In the genomic region with DNA sequence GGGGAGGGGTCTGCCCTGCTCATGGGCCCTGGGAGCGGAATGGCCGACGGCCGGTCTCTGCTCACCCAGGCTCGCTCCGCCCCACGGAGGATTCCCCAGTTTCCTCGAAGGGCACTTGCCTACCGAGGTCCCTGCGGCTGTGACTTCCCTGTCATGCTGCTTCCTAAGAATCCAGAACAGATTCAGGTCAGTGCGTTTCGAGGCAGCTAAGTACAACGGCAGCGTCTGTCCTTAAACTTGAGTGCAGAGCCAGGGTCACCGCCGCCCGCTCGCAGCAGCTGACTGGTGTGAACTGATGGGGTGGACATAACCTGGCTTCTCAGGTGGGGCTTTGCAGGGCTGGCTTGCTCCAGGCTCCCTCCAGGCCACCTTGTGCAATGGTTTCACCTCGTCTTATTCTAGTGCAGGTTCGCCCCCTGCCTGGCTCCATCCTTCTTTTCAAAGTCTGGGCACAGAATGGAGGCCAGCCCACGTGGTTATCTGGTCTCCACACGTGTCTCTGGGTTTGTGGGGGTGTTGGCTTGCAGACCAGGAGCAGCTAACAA, we compare ENCODE assay signal across 17 cellular contexts. TPM values are rescaled to one million over a fixed set of nuclear protein-coding genes. Genes with fewer than 3 reads are reported as not detected.
A peak's percentile ranks its signal among the peaks of the same experiment; 100 is the strongest.
DNase-seq lines count a peak whose midpoint lies in the region; TF ChIP-seq lines count a peak whose summit lies in the region.
"Had no signal": no experiment of that assay in that cellular context is flagged by ENCODE, and none has a peak within 500 bp of the region (broad histone marks: within the 10 kb centered on the region; RNA-seq: fewer than 3 reads in every experiment).

No MANE protein-coding gene starts in this region.

- no peak overlapping the region for H3K18ac ChIP-seq in neuronal stem cell (ENCODE audit: low read length)

- peaks cover 0 to 10% (median 0%) of the 10 kb centered on the region in 3 experiments for H3K27me3 ChIP-seq in neuronal stem cell (ENCODE audit: control insufficient read depth in 3 of 3, insufficient read depth in 3 of 3, low read depth in 1 of 3, low read length in 3 of 3)
- no peaks in the 10 kb centered on the region for H3K27me3 ChIP-seq in HAP-1 (ENCODE audit: low read depth)

- H2AK5ac ChIP-seq in neuronal stem cell (ENCODE audit: low read depth, low read length) = peak overlapping the region; percentile 92

- H3K4ac ChIP-seq in neuronal stem cell (ENCODE audit: low read length) = no peak overlapping the region

- no peak overlapping the region for H3K27ac ChIP-seq in neuronal stem cell (replicated peaks; ENCODE audit: low read length)
- H3K27ac ChIP-seq: SK-N-MC had no signal

- no peak overlapping the region for H3K14ac ChIP-seq in neuronal stem cell (ENCODE audit: low read length)

- H2AFZ ChIP-seq in neuronal stem cell (ENCODE audit: low read length) = no peak overlapping the region

- H3K36me3 ChIP-seq in neuronal stem cell (replicated peaks in 1 of 2; ENCODE audit: control insufficient read depth in 2 of 2, insufficient read depth in 2 of 2, low read length in 2 of 2) (no peaks in the 10 kb centered on the region), HAP-1 (replicated peaks) (no peaks in the 10 kb centered on the region)

- no peaks in the 10 kb centered on the region for H3K36me3 Mint-ChIP-seq in chondrocyte (ENCODE audit: low read depth)
- no peaks in the 10 kb centered on the region for H3K36me3 Mint-ChIP-seq in progenitor cell of endocrine pancreas (ENCODE audit: insufficient read depth)
- H3K36me3 Mint-ChIP-seq in HFFc6 (ENCODE audit: low read depth) = no peaks in the 10 kb centered on the region

- H3K4me1 Mint-ChIP-seq in chondrocyte (ENCODE audit: low read depth) (peaks cover 9% of the 10 kb centered on the region), progenitor cell of endocrine pancreas (ENCODE audit: low read depth) (peaks cover 1% of the 10 kb centered on the region), HFFc6 (ENCODE audit: low read depth) (peaks cover 9% of the 10 kb centered on the region; the same call in 1 of the 2 replicates)

- no CpG with 5 or more reads among the region's 22 CpGs for whole genome bisulfite sequencing in neuronal stem cell (ENCODE audit: extremely low coverage in 2 of 2, insufficient read length in 2 of 2, insufficient replicate concordance in 1 of 2), 2 donors

- peak; percentile 56 for DNase-seq in activated effector memory CD4-positive, alpha-beta T cell treated with anti-CD3 and anti-CD28 coated beads, Interleukin-2, amount 50 U/mL, for 16 hours
- DNase-seq in activated effector memory CD4-positive, alpha-beta T cell treated with Interleukin-2 at 50 U/mL for 16 hours = no peak
- peak; percentile 82 for DNase-seq in chondrocyte (ENCODE audit: low spot score)
- no peak for DNase-seq in neuronal stem cell (ENCODE audit: low spot score)
- no peak for DNase-seq in progenitor cell of endocrine pancreas (ENCODE audit: low spot score, unreplicated experiment)
- no peak for DNase-seq in RPMI8226
- DNase-seq in HAP-1 (ENCODE audit: low spot score in 2 of 2) = no peak
- no peak for DNase-seq in HFFc6
- DNase-seq: AML-193, IMR-90, NCI-H1694, NCI-H2081, NCI-H2171, NCI-H446, SHP77 treated with DMSO at 0.1 percent for 48 hours had no signal

- peak overlapping the region; percentile 62 for H2BK15ac ChIP-seq in neuronal stem cell (ENCODE audit: low read length)

- in situ Hi-C loops in HAP-1 (cut with MboI; ENCODE audit: low sequenced_read_pairs) = no loop called here

- H2BK5ac ChIP-seq in neuronal stem cell (ENCODE audit: low read length) = peak overlapping the region; percentile 83

- H3K27me3 Mint-ChIP-seq in chondrocyte (ENCODE audit: low read depth) (peaks cover 10% of the 10 kb centered on the region), progenitor cell of endocrine pancreas (peaks cover 18% of the 10 kb centered on the region), HFFc6 (ENCODE audit: insufficient read depth) (no peaks in the 10 kb centered on the region; the same call in 1 of the 2 replicates)

- H2BK120ac ChIP-seq in neuronal stem cell (ENCODE audit: low read depth, low read length) = no peak overlapping the region

- H3K27ac Mint-ChIP-seq in chondrocyte (ENCODE audit: unreplicated experiment) (no peak overlapping the region), progenitor cell of endocrine pancreas (no peak overlapping the region), HFFc6 (no peak overlapping the region)

- no peak overlapping the region for H4K91ac ChIP-seq in neuronal stem cell (ENCODE audit: low read depth, low read length, poor library complexity)

- H2BK12ac ChIP-seq in neuronal stem cell (ENCODE audit: low read length) = no peak overlapping the region

- no peak overlapping the region for H3K4me3 Mint-ChIP-seq in chondrocyte (ENCODE audit: unreplicated experiment)
- H3K4me3 Mint-ChIP-seq in progenitor cell of endocrine pancreas (ENCODE audit: low read depth) = no peak overlapping the region
- H3K4me3 Mint-ChIP-seq in HFFc6 = no peak overlapping the region
- H3K4me3 Mint-ChIP-seq: CD14-positive monocyte had no signal

- no peak overlapping the region for H3K4me2 ChIP-seq in neuronal stem cell (ENCODE audit: insufficient read depth, low read length, poor library complexity, severe bottlenecking)

- no peak for TF ChIP-seq CTCF in chondrocyte (IDR thresholded peaks at IDR 0.05)
- no peak for TF ChIP-seq CTCF in progenitor cell of endocrine pancreas (IDR thresholded peaks at IDR 0.05; ENCODE audit: unreplicated experiment)
- no peak for TF ChIP-seq CTCF in HFFc6 (IDR thresholded peaks at IDR 0.05)

- H3K9ac ChIP-seq in neuronal stem cell (ENCODE audit: low read depth, low read length, poor library complexity) = no peak overlapping the region

- H4K8ac ChIP-seq in neuronal stem cell (ENCODE audit: low read depth, low read length) = no peak overlapping the region

- H3K9me3 ChIP-seq in neuronal stem cell (replicated peaks in 1 of 2; ENCODE audit: control insufficient read depth in 2 of 2, insufficient read depth in 1 of 2, low read depth in 1 of 2, low read length in 2 of 2) (no peaks in the 10 kb centered on the region), HAP-1 (no peaks in the 10 kb centered on the region)

- H3K4me1 ChIP-seq in neuronal stem cell (ENCODE audit: control insufficient read depth in 2 of 2, insufficient read depth in 1 of 2, low read depth in 1 of 2, low read length in 2 of 2) (peaks cover 9 to 25% of the 10 kb centered on the region in 2 donors), HAP-1 (no peaks in the 10 kb centered on the region)

- H3K4me3 ChIP-seq in neuronal stem cell (ENCODE audit: low read length in 2 of 2) = no peak overlapping the region
- no peak overlapping the region for H3K4me3 ChIP-seq in HAP-1
- H3K4me3 ChIP-seq: SK-N-MC had no signal

- H3K23ac ChIP-seq in neuronal stem cell (ENCODE audit: low read depth, low read length, poor library complexity) = no peak overlapping the region

- H3K9me3 Mint-ChIP-seq in chondrocyte (ENCODE audit: low read depth) (no peaks in the 10 kb centered on the region), progenitor cell of endocrine pancreas (ENCODE audit: low read depth) (no peaks in the 10 kb centered on the region), HFFc6 (no peaks in the 10 kb centered on the region)

- peaks cover 3% of the 10 kb centered on the region for H3K79me1 ChIP-seq in neuronal stem cell (ENCODE audit: low read depth, low read length)

RNA-seq across cellular contexts. Expression of a gene that starts 7.6 kb away (rescaled TPM):
- total RNA-seq in chondrocyte (25.0 to 25.7 TPM (median 25.3 TPM) in 3 replicates), progenitor cell of endocrine pancreas (25.3 and 26.9 TPM in 2 replicates)
- 30.3 TPM for polyA plus RNA-seq in neuronal stem cell (2013, experiment 1 of 2)
- 30.5 TPM for polyA plus RNA-seq in neuronal stem cell (2013, experiment 2 of 2)
- 10 to 100 TPM; 19.2 to 23.5 (median 20.7) TPM for total RNA-seq in HFFc6 (2021; fragmentation: NEBNext Ultra II Directional; extraction: Animal tissue kit (Norgen Biotek cat#: 25700))

RNA-seq across cellular contexts. Expression of a gene that starts 50.4 kb away (rescaled TPM):
- total RNA-seq in chondrocyte (5.8 to 8.2 TPM (median 7.3 TPM) in 3 replicates), progenitor cell of endocrine pancreas (11.5 and 11.9 TPM in 2 replicates)
- polyA plus RNA-seq in neuronal stem cell (2013, experiment 1 of 2) = 6.6 TPM
- 7.4 TPM for polyA plus RNA-seq in neuronal stem cell (2013, experiment 2 of 2)
- total RNA-seq in HFFc6 (2021; fragmentation: NEBNext Ultra II Directional; extraction: Animal tissue kit (Norgen Biotek cat#: 25700)) = 1 to 10 TPM; 4.5 to 5.8 (median 5.2) TPM

RNA-seq across cellular contexts. Expression of a gene that starts 50.7 kb away (rescaled TPM):
- 37.4 to 40.6 TPM (median 37.6 TPM) in 3 replicates for total RNA-seq in chondrocyte
- polyA plus RNA-seq in neuronal stem cell (2013, experiment 1 of 2) = 12.6 TPM
- polyA plus RNA-seq in neuronal stem cell (2013, experiment 2 of 2) = 13.2 TPM
- 43.8 and 47.7 TPM in 2 replicates for total RNA-seq in progenitor cell of endocrine pancreas
- 10 to 100 TPM; 43.2 to 63.4 (median 52.9) TPM for total RNA-seq in HFFc6 (2021; fragmentation: NEBNext Ultra II Directional; extraction: Animal tissue kit (Norgen Biotek cat#: 25700))

Comparison
In these comparisons a context has a peak if more than half of its experiments do, and no peak if none do; other contexts are left out.
1. DNase-seq: peak in activated effector memory CD4-positive, alpha-beta T cell treated with anti-CD3 and anti-CD28 coated beads, Interleukin-2, amount 50 U/mL, for 16 hours (single experiment) and chondrocyte (single experiment); none in activated effector memory CD4-positive, alpha-beta T cell treated with Interleukin-2 at 50 U/mL for 16 hours (single experiment), neuronal stem cell (single experiment), progenitor cell of endocrine pancreas (single experiment), RPMI8226 (single experiment), HAP-1 (0 of 2) and HFFc6 (single experiment).